Comparison of ENCODE assay signal across 8 cellular contexts in the genomic region with DNA sequence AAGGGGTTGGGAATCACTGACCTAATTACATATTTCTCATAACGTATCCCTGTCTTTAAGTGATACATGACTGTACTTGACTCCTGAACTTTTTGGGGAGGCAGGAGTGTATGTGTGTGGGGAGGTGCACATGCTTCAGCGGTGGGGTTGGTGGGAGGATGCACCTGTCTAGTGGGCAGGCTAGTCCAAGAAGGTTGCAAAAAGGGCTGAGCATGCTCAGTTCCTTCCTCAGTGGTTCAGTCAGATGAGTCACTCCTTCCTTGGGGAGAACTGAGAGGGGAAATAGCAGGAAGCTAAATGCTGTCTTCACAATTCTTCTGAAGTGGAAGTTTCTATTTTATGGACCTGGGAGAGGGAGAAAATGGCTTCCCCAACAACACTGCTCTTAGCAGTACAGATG. TPM values are rescaled to one million over a fixed set of nuclear protein-coding genes. Genes with fewer than 3 reads are reported as not detected.
DNase-seq lines count a peak whose midpoint lies in the region; ATAC-seq, FAIRE-seq and TF ChIP-seq lines count a peak whose summit lies in the region.

No MANE protein-coding gene starts in this region.

- peak overlapping the region; percentile 23 for H2AFZ ChIP-seq in MM.1S (ENCODE audit: low read length)
- no peak overlapping the region for H2AFZ ChIP-seq in astrocyte (ENCODE audit: low read depth, low read length)
- H2AFZ ChIP-seq in GM23338, result no peak overlapping the region

- no peak for FAIRE-seq in astrocyte (lab: Jason Lieb, UNC)

- H3K9ac ChIP-seq in MM.1S (ENCODE audit: low read length), result no peak overlapping the region
- H3K9ac ChIP-seq in astrocyte (ENCODE audit: low read length), result no peak overlapping the region

- H3K4me2 ChIP-seq in MM.1S (ENCODE audit: low read depth, low read length), result peak overlapping the region; percentile 28; the same call in 1 of the 2 replicates
- peak overlapping the region; percentile 68 for H3K4me2 ChIP-seq in astrocyte (ENCODE audit: low read length)
- no peak overlapping the region for H3K4me2 ChIP-seq in GM23338

- H3K27ac Mint-ChIP-seq in astrocyte (ENCODE audit: unreplicated experiment), result peak overlapping the region; percentile 99
- H3K27ac Mint-ChIP-seq in GM23338, result no peak overlapping the region

- H3K36me3 ChIP-seq in MM.1S (replicated peaks; ENCODE audit: insufficient read depth, low read length), result no peaks in the 10 kb centered on the region
- H3K36me3 ChIP-seq in astrocyte (ENCODE audit: insufficient read depth, low read length), result no peaks in the 10 kb centered on the region
- H3K36me3 ChIP-seq in testis (ENCODE audit: low read depth, missing control alignments), result no peaks in the 10 kb centered on the region
- no peaks in the 10 kb centered on the region for H3K36me3 ChIP-seq in GM23338 (ENCODE audit: insufficient read depth)

- intact Hi-C loops in posterior cingulate gyrus (cut with DNase I) (no loop called here), testis (cut with DNase I; ENCODE audit: low total_unique reads) (no loop called here)

- H3F3A ChIP-seq in MM.1S (ENCODE audit: insufficient read depth, low read length) (peaks cover 18% of the 10 kb centered on the region), GM23338 (replicated peaks; ENCODE audit: low read depth) (no peaks in the 10 kb centered on the region)

- H3K4me3 Mint-ChIP-seq in astrocyte (ENCODE audit: unreplicated experiment) (no peak overlapping the region), GM23338 (no peak overlapping the region)

- H3K27ac ChIP-seq in MM.1S (ENCODE audit: low read length) (peak overlapping the region; percentile 15; the same call in 1 of the 2 replicates), astrocyte (ENCODE audit: low read depth, low read length) (no peak overlapping the region), testis (no peak overlapping the region), GM23338 (ENCODE audit: low read depth) (no peak overlapping the region)

- H3K9me3 ChIP-seq in MM.1S (replicated peaks; ENCODE audit: insufficient read depth, low read length), result no peaks in the 10 kb centered on the region
- no peaks in the 10 kb centered on the region for H3K9me3 ChIP-seq in astrocyte (ENCODE audit: insufficient read depth, low read depth, low read length)
- H3K9me3 ChIP-seq in testis, result no peaks in the 10 kb centered on the region

- H3K9me3 Mint-ChIP-seq in astrocyte (ENCODE audit: unreplicated experiment), result no peaks in the 10 kb centered on the region
- no peaks in the 10 kb centered on the region for H3K9me3 Mint-ChIP-seq in GM23338

- H3K27me3 Mint-ChIP-seq in astrocyte (ENCODE audit: low read depth, unreplicated experiment) (no peaks in the 10 kb centered on the region), GM23338 (ENCODE audit: insufficient read depth, low read depth, poor library complexity) (peaks cover 3% of the 10 kb centered on the region)

- H4K20me1 ChIP-seq in MM.1S (ENCODE audit: insufficient read depth, low read length), result no peaks in the 10 kb centered on the region
- no peaks in the 10 kb centered on the region for H4K20me1 ChIP-seq in astrocyte (ENCODE audit: insufficient read depth, low read length)
- no peaks in the 10 kb centered on the region for H4K20me1 ChIP-seq in GM23338 (replicated peaks; ENCODE audit: insufficient read depth)

- no peaks in the 10 kb centered on the region for H3K9me2 ChIP-seq in MM.1S (replicated peaks; ENCODE audit: insufficient read depth, low read length)
- H3K9me2 ChIP-seq in GM23338 (ENCODE audit: insufficient read depth), result no peaks in the 10 kb centered on the region

- H3K79me2 ChIP-seq in MM.1S (ENCODE audit: low read length), result no peaks in the 10 kb centered on the region
- no peaks in the 10 kb centered on the region for H3K79me2 ChIP-seq in astrocyte (ENCODE audit: insufficient read depth, low read length)
- H3K79me2 ChIP-seq in GM23338 (replicated peaks; ENCODE audit: insufficient read depth), result no peaks in the 10 kb centered on the region

- WGBS in testis, 2 donors, result 58 to 65% methylated on average over 2 of the region's 2 CpGs

- H3K27me3 ChIP-seq in MM.1S (replicated peaks; ENCODE audit: insufficient read depth, low read length) (no peaks in the 10 kb centered on the region), astrocyte (ENCODE audit: insufficient read depth, low read length) (no peaks in the 10 kb centered on the region), testis (no peaks in the 10 kb centered on the region), GM23338 (ENCODE audit: insufficient read depth) (no peaks in the 10 kb centered on the region)

- DNase-seq in GDM1 (lab: John Stamatoyannopoulos, UW), result peak; percentile 84
- DNase-seq in MM.1S, result peak; percentile 60
- DNase-seq in astrocyte (ENCODE audit: low read depth), result peak; percentile 57
- peak; percentile 89 for DNase-seq in renal cortical epithelial cell (ENCODE audit: low read depth)
- no peak for DNase-seq in posterior cingulate gyrus
- DNase-seq in testis, result no peak
- no peak for DNase-seq in GM23338 (ENCODE audit: low spot score)

- ATAC-seq in HG02981 (IDR thresholded peaks at IDR 0.05; ENCODE audit: unreplicated experiment) (no peak), GM23338 (no peak)

- H3K4me1 Mint-ChIP-seq in astrocyte (ENCODE audit: low read depth, unreplicated experiment) (peaks cover 44% of the 10 kb centered on the region), GM23338 (peaks cover 5% of the 10 kb centered on the region; the same call in 2 of the 3 replicates)

- TF ChIP-seq POLR2A in testis (IDR thresholded peaks at IDR 0.05), result no peak

- H3K4me3 ChIP-seq in MM.1S (ENCODE audit: low read length), result no peak overlapping the region
- no peak overlapping the region for H3K4me3 ChIP-seq in astrocyte (ENCODE audit: insufficient read depth, low read depth, low read length)
- H3K4me3 ChIP-seq in testis, result no peak overlapping the region
- no peak overlapping the region for H3K4me3 ChIP-seq in GM23338

- H3K4me1 ChIP-seq in MM.1S (ENCODE audit: low read length), result peaks cover 37% of the 10 kb centered on the region
- H3K4me1 ChIP-seq in astrocyte (ENCODE audit: insufficient read depth, low read length), result peaks cover 14% of the 10 kb centered on the region
- peaks cover 8% of the 10 kb centered on the region for H3K4me1 ChIP-seq in testis
- no peaks in the 10 kb centered on the region for H3K4me1 ChIP-seq in GM23338 (ENCODE audit: insufficient read depth)

- TF ChIP-seq CTCF in MM.1S (IDR thresholded peaks at IDR 0.05; ENCODE audit: low read length) (no peak), astrocyte (IDR thresholded peaks at IDR 0.05; ENCODE audit: insufficient read depth, low read depth, low read length) (no peak), testis (IDR thresholded peaks at IDR 0.05) (no peak), GM23338 (conservative IDR thresholded peaks at IDR 0.05; ENCODE audit: low read depth in 2 of 2) (no peak)

- H3K36me3 Mint-ChIP-seq in astrocyte (ENCODE audit: low read depth, unreplicated experiment) (no peaks in the 10 kb centered on the region), GM23338 (ENCODE audit: low read depth) (no peaks in the 10 kb centered on the region)

TF ChIP-seq in GM23338, 12 proteins besides CTCF, POLR2A, EP300 and RAD21 (continues in another document):
- TF ChIP-seq, protein P1, sequence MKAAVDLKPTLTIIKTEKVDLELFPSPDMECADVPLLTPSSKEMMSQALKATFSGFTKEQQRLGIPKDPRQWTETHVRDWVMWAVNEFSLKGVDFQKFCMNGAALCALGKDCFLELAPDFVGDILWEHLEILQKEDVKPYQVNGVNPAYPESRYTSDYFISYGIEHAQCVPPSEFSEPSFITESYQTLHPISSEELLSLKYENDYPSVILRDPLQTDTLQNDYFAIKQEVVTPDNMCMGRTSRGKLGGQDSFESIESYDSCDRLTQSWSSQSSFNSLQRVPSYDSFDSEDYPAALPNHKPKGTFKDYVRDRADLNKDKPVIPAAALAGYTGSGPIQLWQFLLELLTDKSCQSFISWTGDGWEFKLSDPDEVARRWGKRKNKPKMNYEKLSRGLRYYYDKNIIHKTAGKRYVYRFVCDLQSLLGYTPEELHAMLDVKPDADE (IDR thresholded peaks at IDR 0.05), result no peak
- TF ChIP-seq CREB1 (CRISPR knock-in tag; IDR thresholded peaks at IDR 0.05; ENCODE audit: low read depth), result no peak
- no peak for TF ChIP-seq JUNB (IDR thresholded peaks at IDR 0.05; ENCODE audit: unreplicated experiment)
- no peak for TF ChIP-seq EZH2phosphoT487 (IDR thresholded peaks at IDR 0.05; ENCODE audit: unreplicated experiment)
- no peak for TF ChIP-seq ZNF331 (CRISPR knock-in tag; IDR thresholded peaks at IDR 0.05; ENCODE audit: low read depth)
- TF ChIP-seq ZNF114 (CRISPR knock-in tag; IDR thresholded peaks at IDR 0.05), result no peak
- no peak for TF ChIP-seq NANOG (IDR thresholded peaks at IDR 0.05; ENCODE audit: borderline replicate concordance)
- no peak for TF ChIP-seq EZH2 (IDR thresholded peaks at IDR 0.05; ENCODE audit: low read depth, unreplicated experiment)
- TF ChIP-seq STAT1 (IDR thresholded peaks at IDR 0.05; ENCODE audit: unreplicated experiment), result no peak

RNA-seq across cellular contexts. Expression of a gene that starts 24.6 kb away (rescaled TPM):
- total RNA-seq in astrocyte (15.0 and 16.4 TPM in 2 replicates), renal cortical epithelial cell (18.8 and 20.8 TPM in 2 replicates), testis (10 to 100 TPM; 11.3 to 11.8 TPM)
- polyA plus RNA-seq in testis (ENCODE audit: insufficient read depth, low read depth, low replicate concordance) (8.1 TPM), GM23338 (2016; fragmentation: Nextera tagmentation; extraction: Ambion mirVana) (4.3 and 4.4 TPM in 2 replicates)
- 12.4 and 15.4 TPM in 2 replicates for total RNA-seq in GM23338 (2014; rRNA removed; shearing (Covaris generic))

Comparison
In these comparisons a context has a peak if more than half of its experiments do, and no peak if none do; other contexts are left out.
1. DNase-seq: peak in GDM1 (single experiment), MM.1S (single experiment), astrocyte (single experiment) and renal cortical epithelial cell (single experiment); none in posterior cingulate gyrus (0 of 10), testis (single experiment) and GM23338 (single experiment).